Comparison of ENCODE assay signal across 8 cellular contexts in the genomic region with DNA sequence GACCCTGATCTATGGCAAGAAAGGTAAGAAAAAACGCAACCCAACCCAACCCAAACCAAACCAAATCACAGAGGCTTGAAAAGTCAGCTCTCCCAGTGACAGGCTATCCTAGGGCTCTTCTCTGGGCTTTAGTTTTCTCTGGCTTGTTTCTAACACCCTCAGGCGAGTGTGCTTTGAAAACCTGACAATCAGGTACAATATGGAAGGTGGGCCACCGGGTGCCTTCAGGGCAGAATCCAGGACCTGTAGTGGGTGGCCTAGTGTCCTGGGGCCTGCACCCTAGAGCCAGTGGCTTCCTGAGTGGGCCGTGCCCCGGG. TPM values are rescaled to one million over a fixed set of nuclear protein-coding genes. Genes with fewer than 3 reads are reported as not detected.
DNase-seq lines count a peak whose midpoint lies in the region; ATAC-seq and TF ChIP-seq lines count a peak whose summit lies in the region.

No MANE protein-coding gene starts in this region.

- H3K27ac ChIP-seq in heart left ventricle (peak overlapping the region; percentile 58 to 95 (median 81)), muscle layer of duodenum (ENCODE audit: low read length) (peak overlapping the region; percentile 39), vagina (peak overlapping the region; percentile 78)

- no peaks in the 10 kb centered on the region for H3K9me3 ChIP-seq in heart left ventricle
- no peaks in the 10 kb centered on the region for H3K9me3 ChIP-seq in muscle layer of duodenum (ENCODE audit: control insufficient read depth in 1 of 2, low read length in 2 of 2)
- H3K9me3 ChIP-seq in vagina, result no peaks in the 10 kb centered on the region

- peak overlapping the region in 11 of 12 donors; percentile 28 to 65 (median 56) for H3K4me3 ChIP-seq in heart left ventricle
- peak overlapping the region; percentile 62 for H3K4me3 ChIP-seq in choroid plexus epithelial cell (ENCODE audit: low read depth, low read length)
- H3K4me3 ChIP-seq in muscle layer of duodenum (ENCODE audit: low read depth in 1 of 2, low read length in 2 of 2), result no peak overlapping the region
- peak overlapping the region; percentile 45 to 52 for H3K4me3 ChIP-seq in vagina

- no peaks in the 10 kb centered on the region for H3K27me3 ChIP-seq in heart left ventricle
- H3K27me3 ChIP-seq in muscle layer of duodenum (ENCODE audit: low read depth, low read length), result no peaks in the 10 kb centered on the region
- no peaks in the 10 kb centered on the region for H3K27me3 ChIP-seq in vagina

- H3K36me3 ChIP-seq in heart left ventricle (no peaks in the 10 kb centered on the region), muscle layer of duodenum (ENCODE audit: control insufficient read depth in 1 of 2, insufficient read depth in 2 of 2, low read length in 2 of 2) (no peaks in the 10 kb centered on the region), vagina (no peaks in the 10 kb centered on the region)

- no peak for TF ChIP-seq CTCF in heart left ventricle (IDR thresholded peaks at IDR 0.05)
- TF ChIP-seq CTCF in choroid plexus epithelial cell (conservative IDR thresholded peaks at IDR 0.05; ENCODE audit: low read depth, low read length), result no peak
- no peak for TF ChIP-seq CTCF in vagina (IDR thresholded peaks at IDR 0.05)

- H3K4me1 ChIP-seq in heart left ventricle (peaks cover 0 to 22% (median 8%) of the 10 kb centered on the region in 12 donors), muscle layer of duodenum (ENCODE audit: control insufficient read depth in 1 of 2, insufficient read depth in 2 of 2, low read length in 2 of 2) (no peaks in the 10 kb centered on the region), vagina (peaks cover 21% of the 10 kb centered on the region)

- DNase-seq in heart left ventricle (no peak), cardiac septum (ENCODE audit: low spot score) (no peak), choroid plexus epithelial cell (ENCODE audit: low read depth) (no peak), vagina (ENCODE audit: extremely low spot score in 2 of 2) (no peak), NCI-H2171 (lab: John Stamatoyannopoulos, UW) (no peak), NCI-H69 (lab: John Stamatoyannopoulos, UW) (no peak), HCEC 1CT (no peak)

- TF ChIP-seq POLR2A in heart left ventricle (IDR thresholded peaks at IDR 0.05) (no peak), vagina (IDR thresholded peaks at IDR 0.05) (no peak)

- ATAC-seq in heart left ventricle, result no peak

- 50 to 57% (median 52%) methylated on average over 5 of the region's 5 CpGs for WGBS in heart left ventricle, 4 donors

- intact Hi-C loops in heart left ventricle (cut with DNase I), result loop anchor here (1.0 to 5.0 kb wide), 14 partner anchors 37 to 315 kb away; a partner anchor contains a TSS
- intact Hi-C loops in cardiac septum (cut with DNase I), result loop anchor here (1.0 to 5.0 kb wide), 4 partner anchors 33 to 199 kb away; no protein-coding TSS in a partner anchor
- intact Hi-C loops in vagina (cut with DNase I), result loop anchor here (2.0 to 5.0 kb wide), 2 partner anchors 47 to 304 kb away; a partner anchor contains a TSS

RNA-seq across cellular contexts. Expression of a gene that starts 46.8 kb away (rescaled TPM):
- 100 to 1,000 TPM in 1 of 9 donors, 10 to 100 TPM in 7, 1 to 10 TPM in 1; 8.5 to 109 (median 37.4) TPM for total RNA-seq in heart left ventricle
- 10 to 100 TPM; 10.7 to 12.5 TPM for polyA plus RNA-seq in heart left ventricle
- 71.5 TPM for total RNA-seq in cardiac septum
- total RNA-seq in vagina, result 347 TPM

Comparison
In these comparisons a context has a peak if more than half of its experiments do, and no peak if none do; other contexts are left out.
1. H3K4me3 ChIP-seq: peak in heart left ventricle (11 of 12), choroid plexus epithelial cell (single experiment) and vagina (2 of 2); none in muscle layer of duodenum (0 of 2).
2. Peak in every context shown above with its lines, with median percentiles within 50 percentile points of each other: H3K27ac ChIP-seq.